Comparison of ENCODE assay signal across 8 cellular contexts in the genomic region with DNA sequence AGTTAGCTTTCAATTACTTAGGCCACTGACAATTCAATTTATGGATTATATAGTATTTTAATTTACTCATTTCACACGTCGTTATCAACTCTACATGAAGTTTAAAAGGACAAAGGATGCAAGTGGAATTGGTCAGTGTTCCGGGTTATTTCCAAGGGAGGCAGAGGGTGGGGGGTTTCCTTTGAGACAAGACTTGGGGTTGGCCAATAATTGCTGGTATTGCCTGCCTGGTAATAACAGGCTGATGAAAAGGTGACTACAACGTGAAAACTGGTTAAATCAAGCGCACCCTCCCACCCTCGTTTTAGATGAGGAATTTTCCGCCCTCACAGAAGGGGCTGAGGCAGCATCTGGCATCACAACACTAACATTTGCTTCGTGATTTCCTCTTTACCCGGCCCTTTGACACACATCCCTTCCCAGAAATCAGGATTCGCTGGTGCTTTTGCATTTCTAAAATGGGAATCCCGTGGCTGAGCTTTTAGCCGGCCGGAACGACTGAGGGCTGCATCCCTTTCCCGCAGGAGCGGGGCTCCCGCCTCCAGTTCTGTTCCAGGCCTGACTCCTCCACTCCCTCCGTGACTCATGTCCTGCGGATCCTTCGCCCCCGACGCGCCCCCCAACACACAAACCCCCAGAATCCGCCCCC. TPM values are rescaled to one million over a fixed set of nuclear protein-coding genes. Genes with fewer than 3 reads are reported as not detected.
DNase-seq lines count a peak whose midpoint lies in the region; ATAC-seq and TF ChIP-seq lines count a peak whose summit lies in the region.

No MANE protein-coding gene starts in this region.

- WGBS in hepatocyte (ENCODE audit: low lambda C conversion rate, missing lambda C conversion rate), result 7% methylated on average over 14 of the region's 24 CpGs

- H3K79me2 ChIP-seq in hepatocyte, result peaks cover 29% of the 10 kb centered on the region

- H3K4me3 ChIP-seq in ascending aorta, result peak overlapping the region; percentile 51 to 72
- H3K4me3 ChIP-seq in hepatocyte, result peak overlapping the region; percentile 13

- H3K27me3 ChIP-seq in ascending aorta (no peaks in the 10 kb centered on the region), hepatocyte (no peaks in the 10 kb centered on the region)

- no peaks in the 10 kb centered on the region for H3K9me3 Mint-ChIP-seq in activated CD8-positive, alpha-beta memory T cell treated with anti-CD3 and anti-CD28 coated beads, Interleukin-2, amount 10 ng/mL, durations not matched to agents 7 days and 5 days (ENCODE audit: low read depth)

- H3K4me1 ChIP-seq in ascending aorta (peaks cover 0 to 15% of the 10 kb centered on the region in 2 donors), hepatocyte (ENCODE audit: insufficient read depth) (peaks cover 11% of the 10 kb centered on the region)

- H3K36me3 ChIP-seq in ascending aorta (peaks cover 15 to 17% of the 10 kb centered on the region in 2 donors), hepatocyte (replicated peaks; ENCODE audit: insufficient read depth, low read depth) (no peaks in the 10 kb centered on the region)

- no peak for ATAC-seq in activated CD8-positive, alpha-beta memory T cell treated with anti-CD3 and anti-CD28 coated beads, Interleukin-2, amount 10 ng/mL, durations not matched to agents 7 days and 5 days
- peak; percentile 59 for ATAC-seq in sciatic nerve

- H3K27ac ChIP-seq in ascending aorta (peak overlapping the region; percentile 97), hepatocyte (peak overlapping the region; percentile 97)

- H3K9me3 ChIP-seq in ascending aorta (no peaks in the 10 kb centered on the region), hepatocyte (ENCODE audit: low read depth) (no peaks in the 10 kb centered on the region)

- intact Hi-C loops in ascending aorta (cut with DNase I), result loop anchor here (1.0 kb wide), 2 partner anchors 24 to 35 kb away; no protein-coding TSS in a partner anchor
- intact Hi-C loops in sciatic nerve (cut with DNase I), result no loop called here

- H3K4me3 Mint-ChIP-seq in activated CD8-positive, alpha-beta memory T cell treated with anti-CD3 and anti-CD28 coated beads, Interleukin-2, amount 10 ng/mL, durations not matched to agents 7 days and 5 days, result peak overlapping the region; percentile 90

- H3K27ac Mint-ChIP-seq in activated CD8-positive, alpha-beta memory T cell treated with anti-CD3 and anti-CD28 coated beads, Interleukin-2, amount 10 ng/mL, durations not matched to agents 7 days and 5 days, result peak overlapping the region; percentile 94

- peak overlapping the region; percentile 78 for H3K4me2 ChIP-seq in hepatocyte

- CTCF ChIA-PET in activated CD8-positive, alpha-beta memory T cell treated with anti-CD3 and anti-CD28 coated beads, Interleukin-2, amount 10 ng/mL, durations not matched to agents 7 days and 5 days (lab: Charles Lee), result interaction anchor here (0.5 to 18.3 kb wide), 9 partner anchors 16 to 279 kb away, joined by 3 to 424 read pairs (median 4); no protein-coding TSS in a partner anchor

- H3K9me2 ChIP-seq in hepatocyte (replicated peaks; ENCODE audit: insufficient read depth), result no peaks in the 10 kb centered on the region

- H4K20me1 ChIP-seq in hepatocyte (ENCODE audit: insufficient read depth, poor library complexity, severe bottlenecking), result peaks cover 23% of the 10 kb centered on the region

- no peak for DNase-seq in activated CD8-positive, alpha-beta memory T cell treated with anti-CD3 and anti-CD28 coated beads, Interleukin-2, amount 10 ng/mL, durations not matched to agents 7 days and 5 days
- no peak for DNase-seq in activated CD8-positive, alpha-beta memory T cell treated with anti-CD3 and anti-CD28 coated beads for 24 hours
- DNase-seq in NCI-H510A (lab: John Stamatoyannopoulos, UW) (peak; percentile 56), ascending aorta (ENCODE audit: low spot score in 2 of 2) (no peak), hepatocyte (ENCODE audit: low spot score) (no peak), sciatic nerve (ENCODE audit: low spot score) (no peak), HuH-7 (ENCODE audit: low spot score) (no peak), SKM-1 treated with dmso at 0.1 percent for 144 hours (lab: John Stamatoyannopoulos, UW; ENCODE audit: unreplicated experiment) (no peak)

- peaks cover 28% of the 10 kb centered on the region for H3K4me1 Mint-ChIP-seq in activated CD8-positive, alpha-beta memory T cell treated with anti-CD3 and anti-CD28 coated beads, Interleukin-2, amount 10 ng/mL, durations not matched to agents 7 days and 5 days

- no peaks in the 10 kb centered on the region for H3K27me3 Mint-ChIP-seq in activated CD8-positive, alpha-beta memory T cell treated with anti-CD3 and anti-CD28 coated beads, Interleukin-2, amount 10 ng/mL, durations not matched to agents 7 days and 5 days

- H3K36me3 Mint-ChIP-seq in activated CD8-positive, alpha-beta memory T cell treated with anti-CD3 and anti-CD28 coated beads, Interleukin-2, amount 10 ng/mL, durations not matched to agents 7 days and 5 days, result peaks cover 35% of the 10 kb centered on the region

- peak overlapping the region; percentile 38 for H2AFZ ChIP-seq in hepatocyte

- TF ChIP-seq CTCF in ascending aorta (IDR thresholded peaks at IDR 0.05) (no peak), hepatocyte (IDR thresholded peaks at IDR 0.05; ENCODE audit: poor library complexity) (no peak)

RNA-seq across cellular contexts. Expression of a gene that starts 1.0 kb away (rescaled TPM):
- 100 to 1,000 TPM; 361 to 464 TPM for total RNA-seq in activated CD8-positive, alpha-beta memory T cell treated with anti-CD3 and anti-CD28 coated beads, Interleukin-2, amount 10 ng/mL, durations not matched to agents 7 days and 5 days
- total RNA-seq in ascending aorta, result 17.7 TPM
- total RNA-seq in hepatocyte, result 71.3 and 81.0 TPM in 2 replicates
- polyA plus RNA-seq in hepatocyte, result 96.6 and 99.1 TPM in 2 replicates
- 50.9 TPM for total RNA-seq in sciatic nerve
